ENCODE assay signal across 8 cellular contexts in genomic region chr4:99404595-99405287, GRCh38. TPM values are rescaled to one million over a fixed set of nuclear protein-coding genes. Genes with fewer than 3 reads are reported as not detected.
DNase-seq lines count a peak whose midpoint lies in the region; ATAC-seq, FAIRE-seq and TF ChIP-seq lines count a peak whose summit lies in the region.

No MANE protein-coding gene starts in this region.

- no peaks in the 10 kb centered on the region for H3K9me3 Mint-ChIP-seq in nephron

- H3K27me3 Mint-ChIP-seq in nephron (ENCODE audit: low read depth), result no peaks in the 10 kb centered on the region

- H3K4me1 Mint-ChIP-seq in nephron, result peaks cover 24% of the 10 kb centered on the region

- ATAC-seq in GM21360 (IDR thresholded peaks at IDR 0.05; ENCODE audit: unreplicated experiment), result peak; percentile 90
- peak; percentile 77 for ATAC-seq in HG03469 (IDR thresholded peaks at IDR 0.05; ENCODE audit: unreplicated experiment)

- H3K4me3 ChIP-seq in bronchial epithelial cell (ENCODE audit: low read depth, low read length) (no peak overlapping the region), prostate gland (no peak overlapping the region)

- TF ChIP-seq CTCF in bronchial epithelial cell (IDR thresholded peaks at IDR 0.05; ENCODE audit: insufficient read depth, low read length, severe bottlenecking), result no peak
- TF ChIP-seq CTCF in nephron (IDR thresholded peaks at IDR 0.05; ENCODE audit: unreplicated experiment in 3 of 3), result no peak
- TF ChIP-seq CTCF in prostate gland (IDR thresholded peaks at IDR 0.05), result no peak

- intact Hi-C loops in prostate gland (cut with DNase I), result loop anchor here (2.0 to 5.0 kb wide), 4 partner anchors 53 to 407 kb away; partner anchors contain the start of gene METAP1

- H3K27ac ChIP-seq in prostate gland, result peak overlapping the region in 1 of 2 donors; percentile 16

- H3K36me3 ChIP-seq in bronchial epithelial cell (ENCODE audit: control insufficient read depth, insufficient read depth, low read length), result no peaks in the 10 kb centered on the region
- H3K36me3 ChIP-seq in prostate gland, result no peaks in the 10 kb centered on the region

- peak overlapping the region; percentile 98 to 99 (median 99) for H3K27ac Mint-ChIP-seq in nephron

- H3K36me3 Mint-ChIP-seq in nephron (ENCODE audit: low read depth), result no peaks in the 10 kb centered on the region

- peak; percentile 52 for FAIRE-seq in bronchial epithelial cell (lab: Jason Lieb, UNC)

- no peaks in the 10 kb centered on the region for H3K4me1 ChIP-seq in prostate gland (replicated peaks)

- H3K27me3 ChIP-seq in bronchial epithelial cell (ENCODE audit: control insufficient read depth, insufficient read depth, low read length) (no peaks in the 10 kb centered on the region), prostate gland (replicated peaks; ENCODE audit: insufficient read depth) (no peaks in the 10 kb centered on the region)

- H3K9me3 ChIP-seq in prostate gland, result no peaks in the 10 kb centered on the region

- no peak for TF ChIP-seq POLR2A in prostate gland (IDR thresholded peaks at IDR 0.05)

- DNase-seq in EL, result peak; percentile 89
- DNase-seq in bronchial epithelial cell (ENCODE audit: low read depth), result peak; percentile 93
- DNase-seq in activated CD4-positive, alpha-beta T cell treated with anti-CD3 and anti-CD28 coated beads, Interleukin-2, amount 50 U/mL, for 4 hours, result no peak
- DNase-seq in prostate gland (ENCODE audit: low spot score), result no peak
- DNase-seq in stimulated activated CD4-positive, alpha-beta T cell treated with anti-CD3 and anti-CD28 coated beads, Interleukin-2, amount 100 ng/mL, for 48 hours, result no peak

- no peak overlapping the region for H3K4me3 Mint-ChIP-seq in nephron

- 85% methylated on average over 4 of the region's 4 CpGs for WGBS in prostate gland

RNA-seq across cellular contexts. Expression of gene ADH7, which starts 30.4 kb away (rescaled TPM):
- total RNA-seq in bronchial epithelial cell (8.4 and 31.2 TPM in 2 replicates), prostate gland (under 1 TPM in 1 of 2 donors, not detected in 1; 0.64 TPM)

RNA-seq across cellular contexts. Expression of gene ADH1C, which starts 52.2 kb away (rescaled TPM):
- total RNA-seq in bronchial epithelial cell (0.26 TPM in 1 of 2 replicates, not detected in the other), prostate gland (10 to 100 TPM in 1 of 2 donors, 1 to 10 TPM in 1; 1.7 to 14.5 TPM)

Comparison
In these comparisons a context has a peak if more than half of its experiments do, and no peak if none do; other contexts are left out.
1. DNase-seq: peak in EL (single experiment) and bronchial epithelial cell (single experiment); none in activated CD4-positive, alpha-beta T cell treated with anti-CD3 and anti-CD28 coated beads, Interleukin-2, amount 50 U/mL, for 4 hours (0 of 2), prostate gland (single experiment) and stimulated activated CD4-positive, alpha-beta T cell treated with anti-CD3 and anti-CD28 coated beads, Interleukin-2, amount 100 ng/mL, for 48 hours (0 of 2).